22 cellular contexts compared by ENCODE assay signal in genomic region chr15:35115155-35115725, GRCh38. TPM values are rescaled to one million over a fixed set of nuclear protein-coding genes. Genes with fewer than 3 reads are reported as not detected.
A peak's percentile ranks its signal among the peaks of the same experiment; 100 is the strongest.
DNase-seq lines count a peak whose midpoint lies in the region; ATAC-seq, FAIRE-seq and TF ChIP-seq lines count a peak whose summit lies in the region.
"Had no signal": no experiment of that assay in that cellular context is flagged by ENCODE, and none has a peak within 500 bp of the region (broad histone marks: within the 10 kb centered on the region; RNA-seq: fewer than 3 reads in every experiment).

No MANE protein-coding gene starts in this region.

- H3K4me3 ChIP-seq in GM12878 (no peak overlapping the region), SK-N-SH (ENCODE audit: low read depth in 2 of 2, low read length in 1 of 2) (no peak overlapping the region)
- H3K4me3 ChIP-seq: body of pancreas, SJSA1, spleen had no signal

- intact Hi-C loops in GM12878 (cut with micrococcal nuclease; ENCODE audit: unreplicated experiment) (no loop called here), posterior cingulate gyrus (cut with DNase I) (no loop called here)

- WGBS in GM12878 (ENCODE audit: insufficient coverage, insufficient replicate concordance, low lambda C conversion rate, missing lambda C conversion rate): 9% methylated on average over 5 of the region's 5 CpGs
- WGBS in SK-N-SH (ENCODE audit: low lambda C conversion rate): 38% methylated on average over 5 of the region's 5 CpGs

- ATAC-seq in GM12878: no peak
- ATAC-seq: body of pancreas had no signal

- RAD21 ChIA-PET in GM12878 (lab: Charles Lee; ENCODE audit: unreplicated experiment): no interaction called here

- no peak overlapping the region for H3K27ac ChIP-seq in GM12878 (ENCODE audit: control insufficient read depth, insufficient read depth)
- H3K27ac ChIP-seq in SK-N-SH (ENCODE audit: low read depth in 2 of 2, low read length in 1 of 2): no peak overlapping the region
- H3K27ac ChIP-seq: body of pancreas, SJSA1, spleen had no signal

- no peaks in the 10 kb centered on the region for H3K27me3 ChIP-seq in GM12878 (replicated peaks in 1 of 2; ENCODE audit: control insufficient read depth in 2 of 2, insufficient read depth in 2 of 2, low read length in 1 of 2)
- no peaks in the 10 kb centered on the region for H3K27me3 ChIP-seq in SK-N-SH (ENCODE audit: insufficient read depth)
- H3K27me3 ChIP-seq: body of pancreas, SJSA1, spleen had no signal

- H3K9me3 ChIP-seq in GM12878 (replicated peaks; ENCODE audit: control insufficient read depth, insufficient read depth, low read length): no peaks in the 10 kb centered on the region
- H3K9me3 ChIP-seq in SK-N-SH: no peaks in the 10 kb centered on the region
- H3K9me3 ChIP-seq: body of pancreas, SJSA1, spleen had no signal

- H2AFZ ChIP-seq in GM12878 (ENCODE audit: control insufficient read depth, low read depth, low read length): no peak overlapping the region
- no peak overlapping the region for H2AFZ ChIP-seq in SK-N-SH (ENCODE audit: low read depth)

- CTCF ChIA-PET in GM12878 (lab: Yijun Ruan, JAX): no interaction called here
- CTCF ChIA-PET in SK-N-SH (lab: Yijun Ruan, JAX): interaction anchor here (0.8 kb wide), 1 partner anchor 10 kb away, joined by 3 read pairs; no protein-coding TSS in a partner anchor

- H3K36me3 ChIP-seq in GM12878 (ENCODE audit: control insufficient read depth in 2 of 2, insufficient read depth in 2 of 2, low read length in 1 of 2): no peaks in the 10 kb centered on the region
- no peaks in the 10 kb centered on the region for H3K36me3 ChIP-seq in SK-N-SH (replicated peaks in 1 of 2; ENCODE audit: control insufficient read depth in 1 of 2, insufficient read depth in 2 of 2, low read length in 1 of 2)
- H3K36me3 ChIP-seq: SJSA1, spleen had no signal

- BruUV-seq in GM12878 (replicated peaks; lab: Mats Ljungman, UMichigan): no TSS peak

- TF ChIP-seq RAD21 in GM12878 (IDR thresholded peaks at IDR 0.05; ENCODE audit: insufficient read depth, low read depth, low read length): no peak
- TF ChIP-seq RAD21 in SK-N-SH (IDR thresholded peaks at IDR 0.05; ENCODE audit: low read length): no peak

- H3K79me2 ChIP-seq in GM12878 (ENCODE audit: control insufficient read depth, insufficient read depth, low read length): no peaks in the 10 kb centered on the region
- no peaks in the 10 kb centered on the region for H3K79me2 ChIP-seq in SK-N-SH (ENCODE audit: insufficient read depth)

- TF ChIP-seq EP300 in GM12878 (IDR thresholded peaks at IDR 0.05; ENCODE audit: borderline replicate concordance in 1 of 2, control insufficient read depth in 1 of 2, low read depth in 2 of 2, low read length in 2 of 2) (no peak), SK-N-SH (IDR thresholded peaks at IDR 0.05; ENCODE audit: borderline replicate concordance in 1 of 2, low read depth in 1 of 2, low read length in 1 of 2) (no peak)

- TF ChIP-seq CTCF in GM12878 (IDR thresholded peaks at IDR 0.05 in 2 of 3, conservative IDR thresholded peaks at IDR 0.05 in 1 of 3; ENCODE audit: control insufficient read depth in 2 of 3, extremely low read depth in 1 of 3, insufficient read depth in 1 of 3, low read depth in 3 of 3, low read length in 3 of 3): no peak
- no peak for TF ChIP-seq CTCF in SK-N-SH (IDR thresholded peaks at IDR 0.05)

- peak; percentile 7 for DNase-seq in HT1080 (ENCODE audit: low read depth)
- DNase-seq in NCI-H1436 (lab: John Stamatoyannopoulos, UW): peak; percentile 48
- no peak for DNase-seq in GM12878 (ENCODE audit: low read depth, low spot score)
- peak; percentile 73 for DNase-seq in myocyte (ENCODE audit: low read depth)
- DNase-seq in HTR-8/SVneo (ENCODE audit: insufficient read length, low spot score): no peak
- no peak for DNase-seq in SK-N-SH
- no peak for DNase-seq in T-helper 9 cell
- DNase-seq in posterior cingulate gyrus: no peak
- DNase-seq: activated CD4-positive, alpha-beta T cell treated with anti-CD3 and anti-CD28 coated beads, Interleukin-2, amount 10 ng/mL, durations not matched to agents 24 days and 14 days; activated CD8-positive, alpha-beta memory T cell treated with anti-CD3 and anti-CD28 coated beads, Interleukin-2, amount 50 U/mL, for 48 hours; activated naive CD4-positive, alpha-beta T cell treated with anti-CD3 and anti-CD28 coated beads for 36 hours; H7; hippocampal formation; kidney glomerular epithelial cell; NCI-H1048; OCI-M1; spleen had no signal

- H4K20me1 ChIP-seq in GM12878 (ENCODE audit: control insufficient read depth, insufficient read depth) (no peaks in the 10 kb centered on the region), SK-N-SH (ENCODE audit: insufficient read depth) (no peaks in the 10 kb centered on the region)

- no peak overlapping the region for H3K9ac ChIP-seq in GM12878 (ENCODE audit: control insufficient read depth, insufficient read depth, low read length)
- no peak overlapping the region for H3K9ac ChIP-seq in SK-N-SH

- FAIRE-seq in GM12878 (lab: Jason Lieb, UNC): no peak
- no peak for FAIRE-seq in HTR-8/SVneo (lab: Jason Lieb, UNC)
- FAIRE-seq: G401.6, GM12891 had no signal

- no peaks in the 10 kb centered on the region for H3K4me1 ChIP-seq in GM12878 (ENCODE audit: control insufficient read depth, insufficient read depth, low read length)
- peaks cover 0 to 5% of the 10 kb centered on the region in 2 experiments; a peak in 2 of 4 replicates for H3K4me1 ChIP-seq in SK-N-SH (ENCODE audit: control insufficient read depth in 1 of 2, insufficient read depth in 2 of 2, low read depth in 1 of 2, low read length in 1 of 2)
- H3K4me1 ChIP-seq: SJSA1, spleen had no signal

- H3K9me2 ChIP-seq in SK-N-SH: no peaks in the 10 kb centered on the region

- POLR2A ChIA-PET in GM12878 (lab: Charles Lee): interaction anchor here (0.5 kb wide), 1 partner anchor 198 kb away, joined by 3 read pairs; no protein-coding TSS in a partner anchor
- POLR2A ChIA-PET in SK-N-SH (lab: Yijun Ruan, JAX): no interaction called here

- SMC1A ChIA-PET in GM12878 (lab: Charles Lee; ENCODE audit: uncharacterized antibody, unreplicated experiment): interaction anchor here (1.2 kb wide), 1 partner anchor 329 kb away, joined by 5 read pairs; no protein-coding TSS in a partner anchor

- no peak for TF ChIP-seq POLR2A in GM12878 (IDR thresholded peaks at IDR 0.05; ENCODE audit: low read depth, low read length)

- H3F3A ChIP-seq in SK-N-SH (replicated peaks; ENCODE audit: insufficient read depth): peaks cover 5% of the 10 kb centered on the region

- H3K4me2 ChIP-seq in GM12878 (ENCODE audit: control insufficient read depth, insufficient read depth) (no peak overlapping the region), SK-N-SH (no peak overlapping the region)

- in situ Hi-C loops in GM12878 (cut with MboI): no loop called here

TF ChIP-seq in GM12878, 131 proteins besides CTCF, POLR2A, EP300 and RAD21:
- TF ChIP-seq PML (IDR thresholded peaks at IDR 0.05; ENCODE audit: low read length) (no peak), NR2F1 (conservative IDR thresholded peaks at IDR 0.05) (0 out of 2 replicates have a peak, but pooled peaks have one; percentile 46)

TF ChIP-seq in SK-N-SH, 30 proteins besides CTCF, POLR2A, EP300 and RAD21:
- TF ChIP-seq TEAD4 (IDR thresholded peaks at IDR 0.05; ENCODE audit: borderline replicate concordance, insufficient read depth): no peak
- no peak for TF ChIP-seq FOSL2 (IDR thresholded peaks at IDR 0.05; ENCODE audit: borderline replicate concordance, low read depth)
- TF ChIP-seq JUND (IDR thresholded peaks at IDR 0.05): no peak
- TF ChIP-seq EZH2phosphoT487 (IDR thresholded peaks at IDR 0.05; ENCODE audit: borderline replicate concordance, low read depth): no peak
- no peak for TF ChIP-seq CHD2 (IDR thresholded peaks at IDR 0.05; ENCODE audit: low read length, partially characterized antibody)
- TF ChIP-seq ELF1 (IDR thresholded peaks at IDR 0.05): no peak
- no peak for TF ChIP-seq USF2 (IDR thresholded peaks at IDR 0.05; ENCODE audit: borderline replicate concordance, low read depth, low read length)
- no peak for TF ChIP-seq RXRA (IDR thresholded peaks at IDR 0.05; ENCODE audit: borderline replicate concordance, low read depth)

RNA-seq across cellular contexts. Expression of gene NANOGP8, which starts 30.1 kb away (rescaled TPM):
- total RNA-seq in HT1080 (2014; rRNA removed; shearing (Covaris generic)): not detected in 2 replicates
- not detected in 2 replicates for polyA plus RNA-seq in HT1080 (2015; cell fraction: cytosol; rRNA removed)
- polyA plus RNA-seq in HT1080 (2015; cell fraction: nucleus; rRNA removed): not detected in 2 replicates
- 2.9 and 4.1 TPM in 2 replicates for total RNA-seq in GM12878 (2013; cell fraction: nucleolus; rRNA removed)
- not detected in 2 replicates for total RNA-seq in GM12878 (2014; rRNA removed)
- total RNA-seq in GM12878 (2014; rRNA removed; fragmentation: Illumina TruSeq; extraction: Trizol): not detected in 2 replicates
- total RNA-seq in GM12878 (2021): not detected in 2 replicates
- polyA plus RNA-seq in GM12878 (2011; ENCODE audit: low read depth): not detected
- polyA plus RNA-seq in GM12878 (2011; rRNA removed): not detected in 2 replicates
- polyA plus RNA-seq in GM12878 (2011; cell fraction: cytosol; rRNA removed): not detected in 2 replicates
- polyA plus RNA-seq in GM12878 (2011; cell fraction: nucleus; rRNA removed): 0.28 and 0.45 TPM in 2 replicates
- polyA plus RNA-seq in GM12878 (2012): not detected in 2 replicates
- not detected in 2 replicates for polyA plus RNA-seq in GM12878 (2014; fragmentation: Illumina TruSeq; extraction: Trizol)
- not detected for polyA plus RNA-seq in GM12878 (2014; fragmentation: Nextera tagmentation; extraction: Ambion mirVana)
- polyA plus RNA-seq in GM12878 (2014; rRNA removed): 0.11 TPM in 1 of 2 replicates, not detected in the other
- not detected for polyA plus RNA-seq in GM12878 (2016; fragmentation: Nextera tagmentation; extraction: Ambion mirVana)
- 0.26 TPM in 1 of 2 replicates, not detected in the other for polyA minus RNA-seq in GM12878 (2011; rRNA and poly(A)+ RNA removed)
- polyA minus RNA-seq in GM12878 (2011; cell fraction: cytosol; rRNA and poly(A)+ RNA removed): not detected in 2 replicates
- polyA minus RNA-seq in GM12878 (2011; cell fraction: nucleus; rRNA and poly(A)+ RNA removed): 0.57 and 0.60 TPM in 2 replicates
- 0.91 TPM in 1 of 2 replicates, not detected in the other for total RNA-seq in myocyte
- polyA plus RNA-seq in myocyte (2012): 0.18 TPM
- not detected in 2 replicates for polyA plus RNA-seq in SK-N-SH (2012; rRNA removed)
- polyA plus RNA-seq in SK-N-SH (2012; cell fraction: cytosol; rRNA removed): 0.06 TPM in 1 of 2 replicates, not detected in the other
- polyA plus RNA-seq in SK-N-SH (2012; cell fraction: nucleus; rRNA removed): 0.49 and 0.55 TPM in 2 replicates
- total RNA-seq: activated CD4-positive, alpha-beta T cell treated with anti-CD3 and anti-CD28 coated beads, Interleukin-2, amount 10 ng/mL, durations not matched to agents 24 days and 14 days; activated naive CD4-positive, alpha-beta T cell treated with anti-CD3 and anti-CD28 coated beads for 36 hours; NCI-H460; SJSA1 had no signal
- polyA plus RNA-seq: spleen had no signal

Comparison
In these comparisons a context has a peak if more than half of its experiments do, and no peak if none do; other contexts are left out.
1. DNase-seq: peak in HT1080 (single experiment), NCI-H1436 (single experiment) and myocyte (single experiment); none in GM12878 (single experiment), HTR-8/SVneo (single experiment), SK-N-SH (single experiment), T-helper 9 cell (single experiment) and posterior cingulate gyrus (0 of 10).